ENCODE assay signal across 8 cellular contexts in the genomic region with DNA sequence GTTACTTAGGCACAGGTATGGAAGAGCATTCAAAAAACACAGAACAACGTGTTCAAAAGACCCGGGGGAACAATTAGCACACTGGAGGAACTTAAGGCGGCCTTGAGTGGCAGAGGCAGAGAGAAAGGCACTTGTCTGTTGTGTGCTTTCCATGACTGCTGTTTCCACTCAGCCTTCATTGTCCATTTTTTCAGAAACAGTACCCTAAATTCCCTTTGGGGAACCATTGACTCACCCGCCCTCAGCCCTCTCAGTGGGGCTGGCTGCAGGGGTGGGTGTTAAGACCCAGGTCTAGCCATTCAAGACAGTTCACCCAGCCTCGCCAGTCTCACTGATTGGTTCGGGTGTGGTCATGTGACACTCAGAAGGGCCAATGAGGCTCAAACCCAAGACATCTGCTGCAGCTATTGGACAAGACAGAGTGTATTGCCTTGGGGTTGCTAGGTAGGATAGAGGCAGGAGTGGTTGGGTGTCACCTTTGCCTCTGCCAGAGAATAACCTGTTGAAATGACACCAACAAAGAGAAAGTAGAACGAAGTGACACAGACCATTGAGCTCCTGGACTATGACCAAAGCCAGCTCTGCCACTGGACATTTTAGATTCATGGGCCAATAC. TPM values are rescaled to one million over a fixed set of nuclear protein-coding genes. Genes with fewer than 3 reads are reported as not detected.
DNase-seq lines count a peak whose midpoint lies in the region; ATAC-seq, FAIRE-seq and TF ChIP-seq lines count a peak whose summit lies in the region.

No MANE protein-coding gene starts in this region.

- DNase-seq in DMS53 (lab: John Stamatoyannopoulos, UW) (peak; percentile 78), GM19239 (ENCODE audit: insufficient read length, low spot score) (peak; percentile 71), NCI-H345 (lab: John Stamatoyannopoulos, UW) (peak; percentile 65), left lung (peak in 1 of 2 donors; percentile 10), suprapubic skin (ENCODE audit: low spot score in 2 of 2) (no peak), MV-4-11 (lab: John Stamatoyannopoulos, UW) (no peak)
- peak; percentile 18 for DNase-seq in activated CD8-positive, alpha-beta memory T cell treated with anti-CD3 and anti-CD28 coated beads, Interleukin-2, amount 50 U/mL, for 4 hours

- H3K27ac ChIP-seq in left lung, result no peak overlapping the region
- no peak overlapping the region for H3K27ac ChIP-seq in suprapubic skin

- H3K4me3 ChIP-seq in left lung, result no peak overlapping the region
- no peak overlapping the region for H3K4me3 ChIP-seq in suprapubic skin

- H3K36me3 ChIP-seq in left lung (no peaks in the 10 kb centered on the region), suprapubic skin (no peaks in the 10 kb centered on the region)

- FAIRE-seq in GM19239 (lab: Jason Lieb, UNC), result peak; percentile 75

- TF ChIP-seq CTCF in left lung (IDR thresholded peaks at IDR 0.05) (no peak), suprapubic skin (IDR thresholded peaks at IDR 0.05) (no peak)

- WGBS in suprapubic skin, result 79% methylated on average over 7 of the region's 7 CpGs

- TF ChIP-seq EP300 in suprapubic skin (IDR thresholded peaks at IDR 0.05), result no peak

- intact Hi-C loops in left lung (cut with DNase I), result no loop called here

- H3K9me3 ChIP-seq in left lung (peaks cover 0 to 7% of the 10 kb centered on the region in 2 donors), suprapubic skin (peaks cover 4% of the 10 kb centered on the region)

- H3K4me1 ChIP-seq in left lung, result no peaks in the 10 kb centered on the region
- no peaks in the 10 kb centered on the region for H3K4me1 ChIP-seq in suprapubic skin

- H3K27me3 ChIP-seq in left lung, result no peaks in the 10 kb centered on the region
- no peaks in the 10 kb centered on the region for H3K27me3 ChIP-seq in suprapubic skin

- TF ChIP-seq POLR2A in suprapubic skin (IDR thresholded peaks at IDR 0.05), result no peak

- peak; percentile 100 for ATAC-seq in HG03060 (IDR thresholded peaks at IDR 0.05; ENCODE audit: low read depth, unreplicated experiment)
- peak; percentile 33 for ATAC-seq in left lung

RNA-seq across cellular contexts. Expression of a gene that starts 19.6 kb away (rescaled TPM):
- 10 to 100 TPM; 22.7 to 26.2 TPM for total RNA-seq in left lung
- 10 to 100 TPM; 31.2 to 45.1 (median 39.5) TPM for total RNA-seq in suprapubic skin

RNA-seq across cellular contexts. Expression of a gene that starts 41.4 kb away (rescaled TPM):
- total RNA-seq in left lung (10 to 100 TPM; 33.3 to 44.6 TPM), suprapubic skin (10 to 100 TPM; 22.1 to 37.4 (median 27.2) TPM)

RNA-seq across cellular contexts. Expression of a gene that starts 51.1 kb away (rescaled TPM):
- 10 to 100 TPM; 47.3 to 94.8 TPM for total RNA-seq in left lung
- total RNA-seq in suprapubic skin, result 10 to 100 TPM; 24.2 to 54.8 (median 36.0) TPM

Comparison
In these comparisons a context has a peak if more than half of its experiments do, and no peak if none do; other contexts are left out.
1. DNase-seq: peak in DMS53 (single experiment), GM19239 (single experiment), NCI-H345 (single experiment) and activated CD8-positive, alpha-beta memory T cell treated with anti-CD3 and anti-CD28 coated beads, Interleukin-2, amount 50 U/mL, for 4 hours (single experiment); none in suprapubic skin (0 of 2) and MV-4-11 (single experiment).